ENCODE assay signal across 8 cellular contexts in genomic region chr16:89322381-89323119, GRCh38.
DNase-seq lines count a peak whose midpoint lies in the region; TF ChIP-seq lines count a peak whose summit lies in the region.

No MANE protein-coding gene starts in this region.

- intact Hi-C loops in activated CD4-positive, alpha-beta T cell treated with anti-CD3 and anti-CD28 coated beads, Interleukin-2, amount 10 ng/mL, durations not matched to agents 24 days and 14 days (cut with micrococcal nuclease), result no loop called here
- intact Hi-C loops in dendritic cell treated with granulocyte-macrophage colony-stimulating factor and Interleukin-4, amounts not matched to agents 40 ng/mL and 50 ng/mL, for 4 days (cut with micrococcal nuclease), result no loop called here

- TF ChIP-seq CTCF in mesothelial cell of epicardium (IDR thresholded peaks at IDR 0.05; ENCODE audit: unreplicated experiment), result no peak

- peaks cover 85% of the 10 kb centered on the region for H3K4me1 Mint-ChIP-seq in activated CD4-positive, alpha-beta T cell treated with anti-CD3 and anti-CD28 coated beads, Interleukin-2, amount 10 ng/mL, durations not matched to agents 24 days and 14 days
- H3K4me1 Mint-ChIP-seq in dendritic cell treated with granulocyte-macrophage colony-stimulating factor and Interleukin-4, amounts not matched to agents 40 ng/mL and 50 ng/mL, for 4 days (ENCODE audit: low read depth), result peaks cover 96% of the 10 kb centered on the region
- H3K4me1 Mint-ChIP-seq in mesothelial cell of epicardium, result peaks cover 79% of the 10 kb centered on the region

- peaks cover 28% of the 10 kb centered on the region for H3K36me3 Mint-ChIP-seq in activated CD4-positive, alpha-beta T cell treated with anti-CD3 and anti-CD28 coated beads, Interleukin-2, amount 10 ng/mL, durations not matched to agents 24 days and 14 days (ENCODE audit: low read depth)
- peaks cover 22% of the 10 kb centered on the region for H3K36me3 Mint-ChIP-seq in dendritic cell treated with granulocyte-macrophage colony-stimulating factor and Interleukin-4, amounts not matched to agents 40 ng/mL and 50 ng/mL, for 4 days (ENCODE audit: low read depth)
- H3K36me3 Mint-ChIP-seq in mesothelial cell of epicardium, result no peaks in the 10 kb centered on the region

- H3K27ac Mint-ChIP-seq in activated CD4-positive, alpha-beta T cell treated with anti-CD3 and anti-CD28 coated beads, Interleukin-2, amount 10 ng/mL, durations not matched to agents 24 days and 14 days, result peak overlapping the region; percentile 76
- H3K27ac Mint-ChIP-seq in dendritic cell treated with granulocyte-macrophage colony-stimulating factor and Interleukin-4, amounts not matched to agents 40 ng/mL and 50 ng/mL, for 4 days, result peak overlapping the region; percentile 72
- H3K27ac Mint-ChIP-seq in mesothelial cell of epicardium, result peak overlapping the region; percentile 89

- no peak for DNase-seq in activated CD4-positive, alpha-beta T cell treated with anti-CD3 and anti-CD28 coated beads, Interleukin-2, amount 10 ng/mL, durations not matched to agents 24 days and 14 days
- no peak for DNase-seq in activated CD4-positive, alpha-beta T cell treated with anti-CD3 and anti-CD28 coated beads for 1 hour
- DNase-seq in NCI-H69 (lab: John Stamatoyannopoulos, UW) (peak; percentile 74), mesothelial cell of epicardium (ENCODE audit: low spot score in 2 of 2, unreplicated experiment in 2 of 2) (no peak), RPMI8226 (no peak), NCI-H128 (lab: John Stamatoyannopoulos, UW; ENCODE audit: unreplicated experiment) (no peak), HPDE6-E6E7 (ENCODE audit: extremely low spot score) (no peak)

- H3K4me3 Mint-ChIP-seq in activated CD4-positive, alpha-beta T cell treated with anti-CD3 and anti-CD28 coated beads, Interleukin-2, amount 10 ng/mL, durations not matched to agents 24 days and 14 days, result peak overlapping the region; percentile 11
- no peak overlapping the region for H3K4me3 Mint-ChIP-seq in dendritic cell treated with granulocyte-macrophage colony-stimulating factor and Interleukin-4, amounts not matched to agents 40 ng/mL and 50 ng/mL, for 4 days
- H3K4me3 Mint-ChIP-seq in mesothelial cell of epicardium, result no peak overlapping the region

- no peaks in the 10 kb centered on the region for H3K9me3 Mint-ChIP-seq in activated CD4-positive, alpha-beta T cell treated with anti-CD3 and anti-CD28 coated beads, Interleukin-2, amount 10 ng/mL, durations not matched to agents 24 days and 14 days
- no peaks in the 10 kb centered on the region for H3K9me3 Mint-ChIP-seq in dendritic cell treated with granulocyte-macrophage colony-stimulating factor and Interleukin-4, amounts not matched to agents 40 ng/mL and 50 ng/mL, for 4 days
- no peaks in the 10 kb centered on the region for H3K9me3 Mint-ChIP-seq in mesothelial cell of epicardium

- H3K27me3 Mint-ChIP-seq in activated CD4-positive, alpha-beta T cell treated with anti-CD3 and anti-CD28 coated beads, Interleukin-2, amount 10 ng/mL, durations not matched to agents 24 days and 14 days, result no peaks in the 10 kb centered on the region
- no peaks in the 10 kb centered on the region for H3K27me3 Mint-ChIP-seq in dendritic cell treated with granulocyte-macrophage colony-stimulating factor and Interleukin-4, amounts not matched to agents 40 ng/mL and 50 ng/mL, for 4 days
- H3K27me3 Mint-ChIP-seq in mesothelial cell of epicardium (ENCODE audit: low read depth), result no peaks in the 10 kb centered on the region
